In the genomic region with DNA sequence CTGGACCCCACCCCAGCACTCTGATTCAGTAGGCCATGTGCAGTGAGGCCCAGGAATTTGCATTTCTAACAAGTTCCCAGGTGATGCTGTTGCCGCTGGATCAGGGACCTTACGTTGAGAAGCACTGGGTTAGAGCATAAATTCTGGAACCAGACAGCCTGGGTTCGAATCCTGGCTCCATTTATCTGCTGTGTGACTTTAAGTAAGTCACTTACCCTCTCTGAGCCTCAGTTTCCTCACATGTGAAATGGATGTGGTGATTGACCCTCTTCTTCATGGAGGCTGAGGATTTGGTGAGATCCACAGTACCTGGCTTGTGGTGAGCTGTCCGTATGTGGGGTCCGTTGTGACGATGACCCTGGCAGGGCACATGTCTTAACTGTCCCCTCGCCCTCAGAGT, we compare ENCODE assay signal across 1 cellular context.
TF ChIP-seq lines count a peak whose summit lies in the region.

No MANE protein-coding gene starts in this region.

TF ChIP-seq in K562, 482 proteins besides CTCF, POLR2A, EP300 and RAD21 (continued from another document):
- no peak for TF ChIP-seq ZNF561 (CRISPR knock-in tag; conservative IDR thresholded peaks at IDR 0.05)
- TF ChIP-seq MCM7 (IDR thresholded peaks at IDR 0.05): no peak
- TF ChIP-seq SIX5 (IDR thresholded peaks at IDR 0.05; ENCODE audit: borderline replicate concordance in 1 of 2, insufficient read depth in 1 of 2, low read depth in 1 of 2, low read length in 2 of 2): no peak
- TF ChIP-seq, protein P1, sequence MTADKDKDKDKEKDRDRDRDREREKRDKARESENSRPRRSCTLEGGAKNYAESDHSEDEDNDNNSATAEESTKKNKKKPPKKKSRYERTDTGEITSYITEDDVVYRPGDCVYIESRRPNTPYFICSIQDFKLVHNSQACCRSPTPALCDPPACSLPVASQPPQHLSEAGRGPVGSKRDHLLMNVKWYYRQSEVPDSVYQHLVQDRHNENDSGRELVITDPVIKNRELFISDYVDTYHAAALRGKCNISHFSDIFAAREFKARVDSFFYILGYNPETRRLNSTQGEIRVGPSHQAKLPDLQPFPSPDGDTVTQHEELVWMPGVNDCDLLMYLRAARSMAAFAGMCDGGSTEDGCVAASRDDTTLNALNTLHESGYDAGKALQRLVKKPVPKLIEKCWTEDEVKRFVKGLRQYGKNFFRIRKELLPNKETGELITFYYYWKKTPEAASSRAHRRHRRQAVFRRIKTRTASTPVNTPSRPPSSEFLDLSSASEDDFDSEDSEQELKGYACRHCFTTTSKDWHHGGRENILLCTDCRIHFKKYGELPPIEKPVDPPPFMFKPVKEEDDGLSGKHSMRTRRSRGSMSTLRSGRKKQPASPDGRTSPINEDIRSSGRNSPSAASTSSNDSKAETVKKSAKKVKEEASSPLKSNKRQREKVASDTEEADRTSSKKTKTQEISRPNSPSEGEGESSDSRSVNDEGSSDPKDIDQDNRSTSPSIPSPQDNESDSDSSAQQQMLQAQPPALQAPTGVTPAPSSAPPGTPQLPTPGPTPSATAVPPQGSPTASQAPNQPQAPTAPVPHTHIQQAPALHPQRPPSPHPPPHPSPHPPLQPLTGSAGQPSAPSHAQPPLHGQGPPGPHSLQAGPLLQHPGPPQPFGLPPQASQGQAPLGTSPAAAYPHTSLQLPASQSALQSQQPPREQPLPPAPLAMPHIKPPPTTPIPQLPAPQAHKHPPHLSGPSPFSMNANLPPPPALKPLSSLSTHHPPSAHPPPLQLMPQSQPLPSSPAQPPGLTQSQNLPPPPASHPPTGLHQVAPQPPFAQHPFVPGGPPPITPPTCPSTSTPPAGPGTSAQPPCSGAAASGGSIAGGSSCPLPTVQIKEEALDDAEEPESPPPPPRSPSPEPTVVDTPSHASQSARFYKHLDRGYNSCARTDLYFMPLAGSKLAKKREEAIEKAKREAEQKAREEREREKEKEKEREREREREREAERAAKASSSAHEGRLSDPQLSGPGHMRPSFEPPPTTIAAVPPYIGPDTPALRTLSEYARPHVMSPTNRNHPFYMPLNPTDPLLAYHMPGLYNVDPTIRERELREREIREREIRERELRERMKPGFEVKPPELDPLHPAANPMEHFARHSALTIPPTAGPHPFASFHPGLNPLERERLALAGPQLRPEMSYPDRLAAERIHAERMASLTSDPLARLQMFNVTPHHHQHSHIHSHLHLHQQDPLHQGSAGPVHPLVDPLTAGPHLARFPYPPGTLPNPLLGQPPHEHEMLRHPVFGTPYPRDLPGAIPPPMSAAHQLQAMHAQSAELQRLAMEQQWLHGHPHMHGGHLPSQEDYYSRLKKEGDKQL (CRISPR knock-in tag; IDR thresholded peaks at IDR 0.05; ENCODE audit: borderline replicate concordance): 0 out of 2 replicates have a peak, but pooled peaks have one; percentile 44
- no peak for TF ChIP-seq ZFP1 (CRISPR knock-in tag; IDR thresholded peaks at IDR 0.05)
- TF ChIP-seq ZFP36 (IDR thresholded peaks at IDR 0.05; ENCODE audit: low read depth, low read length, partially characterized antibody): peak; percentile 87
- TF ChIP-seq SMAD3 (CRISPR knock-in tag; conservative IDR thresholded peaks at IDR 0.05): no peak
- TF ChIP-seq, protein P2, sequence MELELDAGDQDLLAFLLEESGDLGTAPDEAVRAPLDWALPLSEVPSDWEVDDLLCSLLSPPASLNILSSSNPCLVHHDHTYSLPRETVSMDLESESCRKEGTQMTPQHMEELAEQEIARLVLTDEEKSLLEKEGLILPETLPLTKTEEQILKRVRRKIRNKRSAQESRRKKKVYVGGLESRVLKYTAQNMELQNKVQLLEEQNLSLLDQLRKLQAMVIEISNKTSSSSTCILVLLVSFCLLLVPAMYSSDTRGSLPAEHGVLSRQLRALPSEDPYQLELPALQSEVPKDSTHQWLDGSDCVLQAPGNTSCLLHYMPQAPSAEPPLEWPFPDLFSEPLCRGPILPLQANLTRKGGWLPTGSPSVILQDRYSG (tag; conservative IDR thresholded peaks at IDR 0.05; ENCODE audit: low read depth): no peak
- TF ChIP-seq ATF7 (IDR thresholded peaks at IDR 0.05): no peak
- TF ChIP-seq CHD1 (IDR thresholded peaks at IDR 0.05; ENCODE audit: low read length): no peak
- TF ChIP-seq KDM1A (IDR thresholded peaks at IDR 0.05): peak; percentile 38 to 68; a peak in 2 of 4 replicates
- TF ChIP-seq, protein P3, sequence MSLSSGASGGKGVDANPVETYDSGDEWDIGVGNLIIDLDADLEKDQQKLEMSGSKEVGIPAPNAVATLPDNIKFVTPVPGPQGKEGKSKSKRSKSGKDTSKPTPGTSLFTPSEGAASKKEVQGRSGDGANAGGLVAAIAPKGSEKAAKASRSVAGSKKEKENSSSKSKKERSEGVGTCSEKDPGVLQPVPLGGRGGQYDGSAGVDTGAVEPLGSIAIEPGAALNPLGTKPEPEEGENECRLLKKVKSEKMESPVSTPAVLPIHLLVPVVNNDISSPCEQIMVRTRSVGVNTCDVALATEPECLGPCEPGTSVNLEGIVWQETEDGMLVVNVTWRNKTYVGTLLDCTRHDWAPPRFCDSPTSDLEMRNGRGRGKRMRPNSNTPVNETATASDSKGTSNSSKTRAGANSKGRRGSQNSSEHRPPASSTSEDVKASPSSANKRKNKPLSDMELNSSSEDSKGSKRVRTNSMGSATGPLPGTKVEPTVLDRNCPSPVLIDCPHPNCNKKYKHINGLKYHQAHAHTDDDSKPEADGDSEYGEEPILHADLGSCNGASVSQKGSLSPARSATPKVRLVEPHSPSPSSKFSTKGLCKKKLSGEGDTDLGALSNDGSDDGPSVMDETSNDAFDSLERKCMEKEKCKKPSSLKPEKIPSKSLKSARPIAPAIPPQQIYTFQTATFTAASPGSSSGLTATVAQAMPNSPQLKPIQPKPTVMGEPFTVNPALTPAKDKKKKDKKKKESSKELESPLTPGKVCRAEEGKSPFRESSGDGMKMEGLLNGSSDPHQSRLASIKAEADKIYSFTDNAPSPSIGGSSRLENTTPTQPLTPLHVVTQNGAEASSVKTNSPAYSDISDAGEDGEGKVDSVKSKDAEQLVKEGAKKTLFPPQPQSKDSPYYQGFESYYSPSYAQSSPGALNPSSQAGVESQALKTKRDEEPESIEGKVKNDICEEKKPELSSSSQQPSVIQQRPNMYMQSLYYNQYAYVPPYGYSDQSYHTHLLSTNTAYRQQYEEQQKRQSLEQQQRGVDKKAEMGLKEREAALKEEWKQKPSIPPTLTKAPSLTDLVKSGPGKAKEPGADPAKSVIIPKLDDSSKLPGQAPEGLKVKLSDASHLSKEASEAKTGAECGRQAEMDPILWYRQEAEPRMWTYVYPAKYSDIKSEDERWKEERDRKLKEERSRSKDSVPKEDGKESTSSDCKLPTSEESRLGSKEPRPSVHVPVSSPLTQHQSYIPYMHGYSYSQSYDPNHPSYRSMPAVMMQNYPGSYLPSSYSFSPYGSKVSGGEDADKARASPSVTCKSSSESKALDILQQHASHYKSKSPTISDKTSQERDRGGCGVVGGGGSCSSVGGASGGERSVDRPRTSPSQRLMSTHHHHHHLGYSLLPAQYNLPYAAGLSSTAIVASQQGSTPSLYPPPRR (CRISPR knock-in tag; IDR thresholded peaks at IDR 0.05; ENCODE audit: borderline replicate concordance): no peak
- TF ChIP-seq SFPQ (IDR thresholded peaks at IDR 0.05; ENCODE audit: low read depth, low read length): no peak
- TF ChIP-seq CUX1 (CRISPR knock-in tag; IDR thresholded peaks at IDR 0.05): no peak
- TF ChIP-seq HDAC8 (tag; IDR thresholded peaks at IDR 0.05): no peak
- peak; percentile 79; the same call in 1 of the 2 replicates for TF ChIP-seq PTBP1 (IDR thresholded peaks at IDR 0.05; ENCODE audit: low read depth, low read length)
- TF ChIP-seq LEF1 (IDR thresholded peaks at IDR 0.05): no peak
- TF ChIP-seq MEF2A (IDR thresholded peaks at IDR 0.05; ENCODE audit: control insufficient read depth, low read depth, low read length): no peak
- no peak for TF ChIP-seq DLX4 (CRISPR knock-in tag; IDR thresholded peaks at IDR 0.05)
- TF ChIP-seq HINFP (tag; conservative IDR thresholded peaks at IDR 0.05; ENCODE audit: low read depth): no peak
- TF ChIP-seq, protein P4, sequence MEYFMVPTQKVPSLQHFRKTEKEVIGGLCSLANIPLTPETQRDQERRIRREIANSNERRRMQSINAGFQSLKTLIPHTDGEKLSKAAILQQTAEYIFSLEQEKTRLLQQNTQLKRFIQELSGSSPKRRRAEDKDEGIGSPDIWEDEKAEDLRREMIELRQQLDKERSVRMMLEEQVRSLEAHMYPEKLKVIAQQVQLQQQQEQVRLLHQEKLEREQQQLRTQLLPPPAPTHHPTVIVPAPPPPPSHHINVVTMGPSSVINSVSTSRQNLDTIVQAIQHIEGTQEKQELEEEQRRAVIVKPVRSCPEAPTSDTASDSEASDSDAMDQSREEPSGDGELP (CRISPR knock-in tag; IDR thresholded peaks at IDR 0.05; ENCODE audit: borderline replicate concordance): peak; percentile 29; the same call in 1 of the 2 replicates
- TF ChIP-seq RBM25 (IDR thresholded peaks at IDR 0.05; ENCODE audit: low read depth, low read length, severe bottlenecking): peak; percentile 92
- TF ChIP-seq ZNF239 (CRISPR knock-in tag; IDR thresholded peaks at IDR 0.05): no peak
